Comparison of ENCODE assay signal across 1 cellular context in genomic region chr2:106261871-106262321, GRCh38.
TF ChIP-seq lines count a peak whose summit lies in the region.

No MANE protein-coding gene starts in this region.

TF ChIP-seq in H1, 55 proteins besides CTCF, POLR2A, EP300 and RAD21 (continued from another document):
- no peak for TF ChIP-seq CHD7 (IDR thresholded peaks at IDR 0.05; ENCODE audit: insufficient replicate concordance, low read length)
- TF ChIP-seq HDAC6 (IDR thresholded peaks at IDR 0.05; ENCODE audit: low read depth, low read length), result no peak
- TF ChIP-seq POU5F1 (IDR thresholded peaks at IDR 0.05; ENCODE audit: low read depth, low read length), result no peak
- TF ChIP-seq MAX (IDR thresholded peaks at IDR 0.05), result no peak
- TF ChIP-seq CHD1 (IDR thresholded peaks at IDR 0.05; ENCODE audit: low read depth, low read length), result no peak
- no peak for TF ChIP-seq TAF7 (optimal IDR thresholded peaks at IDR 0.05; ENCODE audit: borderline replicate concordance, low read depth, low read length)
- no peak for TF ChIP-seq NRF1 (IDR thresholded peaks at IDR 0.05; ENCODE audit: low read depth, low read length)
- no peak for TF ChIP-seq POLR2AphosphoS5 (IDR thresholded peaks at IDR 0.05; ENCODE audit: low read depth, low read length)
- TF ChIP-seq ATF3 (IDR thresholded peaks at IDR 0.05; ENCODE audit: insufficient read depth, low read depth, low read length), result no peak
- TF ChIP-seq RXRA (IDR thresholded peaks at IDR 0.05; ENCODE audit: insufficient read depth, low read depth, low read length), result no peak
- TF ChIP-seq SP4 (IDR thresholded peaks at IDR 0.05; ENCODE audit: low read length), result no peak
